ENCODE assay signal across 1 cellular context in the genomic region with DNA sequence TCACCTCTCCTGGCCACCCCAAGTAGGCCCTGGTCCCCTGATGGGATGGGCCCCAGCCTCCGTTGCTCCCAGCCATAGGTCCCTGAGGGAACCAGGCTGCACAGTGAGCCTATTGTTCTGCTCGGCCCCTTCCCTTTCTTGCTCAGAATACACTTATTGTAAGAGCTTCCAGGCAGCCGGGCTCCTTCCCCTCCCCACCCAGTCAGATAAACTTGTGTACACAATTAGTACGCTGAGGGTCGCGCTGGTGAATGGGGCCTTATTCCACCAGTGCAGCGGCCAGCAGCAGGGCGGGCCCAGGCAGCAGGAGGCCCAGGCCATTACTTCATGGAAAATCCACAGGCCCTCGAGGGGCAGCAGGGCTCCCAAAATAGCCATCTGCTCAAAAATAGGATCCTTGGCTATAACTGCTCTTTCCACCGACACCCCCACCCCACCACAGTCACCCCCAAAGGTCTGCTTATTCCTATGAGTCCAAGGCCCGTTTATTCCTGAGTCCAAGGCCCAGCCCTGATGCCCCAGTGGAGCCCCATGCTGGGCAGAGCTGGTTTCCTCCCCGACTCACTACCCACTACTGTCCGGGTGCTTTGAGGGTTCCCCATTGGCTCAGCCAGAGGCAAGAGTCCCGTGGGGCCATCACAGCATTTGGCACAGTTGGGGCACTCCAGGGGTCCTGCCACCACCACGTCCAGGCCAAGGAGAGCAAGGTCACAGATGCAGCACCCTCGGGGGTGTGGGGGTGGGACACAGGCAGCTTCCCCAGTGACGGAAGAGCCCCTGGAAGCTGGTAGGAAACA.
A peak's percentile ranks its signal among the peaks of the same experiment; 100 is the strongest.
TF ChIP-seq lines count a peak whose summit lies in the region.

No MANE protein-coding gene starts in this region.

TF ChIP-seq in HepG2, 621 proteins besides CTCF, POLR2A, EP300 and RAD21 (continued from another document and continues in another):
- TF ChIP-seq, protein P1, sequence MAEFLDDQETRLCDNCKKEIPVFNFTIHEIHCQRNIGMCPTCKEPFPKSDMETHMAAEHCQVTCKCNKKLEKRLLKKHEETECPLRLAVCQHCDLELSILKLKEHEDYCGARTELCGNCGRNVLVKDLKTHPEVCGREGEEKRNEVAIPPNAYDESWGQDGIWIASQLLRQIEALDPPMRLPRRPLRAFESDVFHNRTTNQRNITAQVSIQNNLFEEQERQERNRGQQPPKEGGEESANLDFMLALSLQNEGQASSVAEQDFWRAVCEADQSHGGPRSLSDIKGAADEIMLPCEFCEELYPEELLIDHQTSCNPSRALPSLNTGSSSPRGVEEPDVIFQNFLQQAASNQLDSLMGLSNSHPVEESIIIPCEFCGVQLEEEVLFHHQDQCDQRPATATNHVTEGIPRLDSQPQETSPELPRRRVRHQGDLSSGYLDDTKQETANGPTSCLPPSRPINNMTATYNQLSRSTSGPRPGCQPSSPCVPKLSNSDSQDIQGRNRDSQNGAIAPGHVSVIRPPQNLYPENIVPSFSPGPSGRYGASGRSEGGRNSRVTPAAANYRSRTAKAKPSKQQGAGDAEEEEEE (CRISPR knock-in tag; IDR thresholded peaks at IDR 0.05; ENCODE audit: borderline replicate concordance): no peak
- TF ChIP-seq ZNF605 (CRISPR knock-in tag; IDR thresholded peaks at IDR 0.05) (no peak), PITX1 (CRISPR knock-in tag; IDR thresholded peaks at IDR 0.05) (no peak), ZNF614 (CRISPR knock-in tag; IDR thresholded peaks at IDR 0.05; ENCODE audit: borderline replicate concordance) (peak; percentile 66; the same call in 1 of the 2 replicates), ZC3H4 (CRISPR knock-in tag; IDR thresholded peaks at IDR 0.05; ENCODE audit: borderline replicate concordance) (no peak), ONECUT2 (CRISPR knock-in tag; IDR thresholded peaks at IDR 0.05) (no peak), TEAD3 (CRISPR knock-in tag; optimal IDR thresholded peaks at IDR 0.05; ENCODE audit: borderline replicate concordance) (peak; percentile 60), ISX (CRISPR knock-in tag; conservative IDR thresholded peaks at IDR 0.05) (no peak), MED1 (CRISPR knock-in tag; IDR thresholded peaks at IDR 0.05) (peak; percentile 81), ZNF570 (CRISPR knock-in tag; IDR thresholded peaks at IDR 0.05; ENCODE audit: borderline replicate concordance) (no peak), ZNF572 (CRISPR knock-in tag; IDR thresholded peaks at IDR 0.05) (no peak), ZNF737 (CRISPR knock-in tag; IDR thresholded peaks at IDR 0.05; ENCODE audit: borderline replicate concordance) (no peak), ZNF160 (CRISPR knock-in tag; IDR thresholded peaks at IDR 0.05) (no peak), RARA (CRISPR knock-in tag; IDR thresholded peaks at IDR 0.05) (peak; percentile 37; the same call in 1 of the 2 replicates), MED13 (CRISPR knock-in tag; IDR thresholded peaks at IDR 0.05) (no peak), ZNF260 (CRISPR knock-in tag; IDR thresholded peaks at IDR 0.05; ENCODE audit: borderline replicate concordance, low read depth) (no peak), MTA3 (CRISPR knock-in tag; IDR thresholded peaks at IDR 0.05) (no peak), ZFP37 (CRISPR knock-in tag; IDR thresholded peaks at IDR 0.05; ENCODE audit: borderline replicate concordance) (no peak), ZNF652 (CRISPR knock-in tag; IDR thresholded peaks at IDR 0.05; ENCODE audit: borderline replicate concordance, low read depth) (no peak), ZNF274 (CRISPR knock-in tag; IDR thresholded peaks at IDR 0.05) (no peak; the same call in 1 of the 2 replicates), POLR2AphosphoS2 (IDR thresholded peaks at IDR 0.05; ENCODE audit: low read depth, low read length) (no peak), MIER3 (CRISPR knock-in tag; IDR thresholded peaks at IDR 0.05; ENCODE audit: borderline replicate concordance) (no peak), YY1 (IDR thresholded peaks at IDR 0.05; ENCODE audit: insufficient read depth, insufficient replicate concordance, low read depth, low read length) (peak; percentile 26), ZMYM2 (CRISPR knock-in tag; IDR thresholded peaks at IDR 0.05) (no peak), SRSF4 (IDR thresholded peaks at IDR 0.05; ENCODE audit: low read depth, low read length, poor library complexity, severe bottlenecking) (no peak), MBD4 (IDR thresholded peaks at IDR 0.05; ENCODE audit: borderline replicate concordance, low read length) (no peak), ZNF550 (CRISPR knock-in tag; IDR thresholded peaks at IDR 0.05; ENCODE audit: borderline replicate concordance) (no peak), ZNF674 (CRISPR knock-in tag; IDR thresholded peaks at IDR 0.05; ENCODE audit: low read depth) (no peak), MIER2 (CRISPR knock-in tag; IDR thresholded peaks at IDR 0.05) (no peak), MIXL1 (CRISPR knock-in tag; IDR thresholded peaks at IDR 0.05) (peak; percentile 83; the same call in 1 of the 2 replicates), ZNF33A (CRISPR knock-in tag; IDR thresholded peaks at IDR 0.05; ENCODE audit: borderline replicate concordance) (no peak), ZNF891 (CRISPR knock-in tag; IDR thresholded peaks at IDR 0.05) (peak; percentile 58; the same call in 1 of the 2 replicates)
- TF ChIP-seq, protein P2, sequence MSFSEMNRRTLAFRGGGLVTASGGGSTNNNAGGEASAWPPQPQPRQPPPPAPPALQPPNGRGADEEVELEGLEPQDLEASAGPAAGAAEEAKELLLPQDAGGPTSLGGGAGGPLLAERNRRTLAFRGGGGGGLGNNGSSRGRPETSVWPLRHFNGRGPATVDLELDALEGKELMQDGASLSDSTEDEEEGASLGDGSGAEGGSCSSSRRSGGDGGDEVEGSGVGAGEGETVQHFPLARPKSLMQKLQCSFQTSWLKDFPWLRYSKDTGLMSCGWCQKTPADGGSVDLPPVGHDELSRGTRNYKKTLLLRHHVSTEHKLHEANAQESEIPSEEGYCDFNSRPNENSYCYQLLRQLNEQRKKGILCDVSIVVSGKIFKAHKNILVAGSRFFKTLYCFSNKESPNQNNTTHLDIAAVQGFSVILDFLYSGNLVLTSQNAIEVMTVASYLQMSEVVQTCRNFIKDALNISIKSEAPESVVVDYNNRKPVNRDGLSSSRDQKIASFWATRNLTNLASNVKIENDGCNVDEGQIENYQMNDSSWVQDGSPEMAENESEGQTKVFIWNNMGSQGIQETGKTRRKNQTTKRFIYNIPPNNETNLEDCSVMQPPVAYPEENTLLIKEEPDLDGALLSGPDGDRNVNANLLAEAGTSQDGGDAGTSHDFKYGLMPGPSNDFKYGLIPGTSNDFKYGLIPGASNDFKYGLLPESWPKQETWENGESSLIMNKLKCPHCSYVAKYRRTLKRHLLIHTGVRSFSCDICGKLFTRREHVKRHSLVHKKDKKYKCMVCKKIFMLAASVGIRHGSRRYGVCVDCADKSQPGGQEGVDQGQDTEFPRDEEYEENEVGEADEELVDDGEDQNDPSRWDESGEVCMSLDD (CRISPR knock-in tag; IDR thresholded peaks at IDR 0.05; ENCODE audit: borderline replicate concordance): peak; percentile 84; the same call in 1 of the 2 replicates
- TF ChIP-seq, protein P3, sequence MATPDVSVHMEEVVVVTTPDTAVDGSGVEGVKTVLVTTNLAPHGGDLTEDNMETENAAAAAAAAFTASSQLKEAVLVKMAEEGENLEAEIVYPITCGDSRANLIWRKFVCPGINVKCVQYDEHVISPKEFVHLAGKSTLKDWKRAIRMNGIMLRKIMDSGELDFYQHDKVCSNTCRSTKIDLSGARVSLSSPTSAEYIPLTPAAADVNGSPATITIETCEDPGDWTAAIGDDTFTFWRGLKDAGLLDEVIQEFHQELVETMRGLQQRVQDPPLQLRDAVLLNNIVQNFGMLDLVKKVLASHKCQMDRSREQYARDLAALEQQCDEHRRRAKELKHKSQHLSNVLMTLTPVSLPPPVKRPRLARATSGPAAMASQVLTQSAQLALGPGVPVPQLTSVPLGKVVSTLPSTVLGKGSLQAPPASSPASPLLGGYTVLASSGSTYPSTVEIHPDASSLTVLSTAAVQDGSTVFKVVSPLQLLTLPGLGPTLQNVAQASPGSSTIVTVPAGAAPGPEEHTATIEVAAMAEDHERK (CRISPR knock-in tag; IDR thresholded peaks at IDR 0.05; ENCODE audit: low read depth): no peak
- TF ChIP-seq, protein P4, sequence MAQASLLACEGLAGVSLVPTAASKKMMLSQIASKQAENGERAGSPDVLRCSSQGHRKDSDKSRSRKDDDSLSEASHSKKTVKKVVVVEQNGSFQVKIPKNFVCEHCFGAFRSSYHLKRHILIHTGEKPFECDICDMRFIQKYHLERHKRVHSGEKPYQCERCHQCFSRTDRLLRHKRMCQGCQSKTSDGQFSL (CRISPR knock-in tag; IDR thresholded peaks at IDR 0.05): peak; percentile 57
- TF ChIP-seq, protein P5, sequence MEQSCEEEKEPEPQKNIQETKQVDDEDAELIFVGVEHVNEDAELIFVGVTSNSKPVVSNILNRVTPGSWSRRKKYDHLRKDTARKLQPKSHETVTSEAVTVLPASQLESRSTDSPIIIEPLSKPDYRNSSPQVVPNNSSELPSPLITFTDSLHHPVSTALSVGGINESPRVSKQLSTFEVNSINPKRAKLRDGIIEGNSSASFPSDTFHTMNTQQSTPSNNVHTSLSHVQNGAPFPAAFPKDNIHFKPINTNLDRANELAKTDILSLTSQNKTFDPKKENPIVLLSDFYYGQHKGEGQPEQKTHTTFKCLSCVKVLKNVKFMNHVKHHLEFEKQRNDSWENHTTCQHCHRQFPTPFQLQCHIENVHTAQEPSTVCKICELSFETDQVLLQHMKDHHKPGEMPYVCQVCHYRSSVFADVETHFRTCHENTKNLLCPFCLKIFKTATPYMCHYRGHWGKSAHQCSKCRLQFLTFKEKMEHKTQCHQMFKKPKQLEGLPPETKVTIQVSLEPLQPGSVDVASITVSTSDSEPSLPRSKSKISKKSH (CRISPR knock-in tag; IDR thresholded peaks at IDR 0.05; ENCODE audit: borderline replicate concordance): no peak
- TF ChIP-seq, protein P6, sequence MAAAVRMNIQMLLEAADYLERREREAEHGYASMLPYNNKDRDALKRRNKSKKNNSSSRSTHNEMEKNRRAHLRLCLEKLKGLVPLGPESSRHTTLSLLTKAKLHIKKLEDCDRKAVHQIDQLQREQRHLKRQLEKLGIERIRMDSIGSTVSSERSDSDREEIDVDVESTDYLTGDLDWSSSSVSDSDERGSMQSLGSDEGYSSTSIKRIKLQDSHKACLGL (CRISPR knock-in tag; IDR thresholded peaks at IDR 0.05): no peak
- TF ChIP-seq, protein P7, sequence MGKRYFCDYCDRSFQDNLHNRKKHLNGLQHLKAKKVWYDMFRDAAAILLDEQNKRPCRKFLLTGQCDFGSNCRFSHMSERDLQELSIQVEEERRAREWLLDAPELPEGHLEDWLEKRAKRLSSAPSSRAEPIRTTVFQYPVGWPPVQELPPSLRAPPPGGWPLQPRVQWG (CRISPR knock-in tag; IDR thresholded peaks at IDR 0.05; ENCODE audit: borderline replicate concordance, low read depth): no peak
- TF ChIP-seq, protein P8, sequence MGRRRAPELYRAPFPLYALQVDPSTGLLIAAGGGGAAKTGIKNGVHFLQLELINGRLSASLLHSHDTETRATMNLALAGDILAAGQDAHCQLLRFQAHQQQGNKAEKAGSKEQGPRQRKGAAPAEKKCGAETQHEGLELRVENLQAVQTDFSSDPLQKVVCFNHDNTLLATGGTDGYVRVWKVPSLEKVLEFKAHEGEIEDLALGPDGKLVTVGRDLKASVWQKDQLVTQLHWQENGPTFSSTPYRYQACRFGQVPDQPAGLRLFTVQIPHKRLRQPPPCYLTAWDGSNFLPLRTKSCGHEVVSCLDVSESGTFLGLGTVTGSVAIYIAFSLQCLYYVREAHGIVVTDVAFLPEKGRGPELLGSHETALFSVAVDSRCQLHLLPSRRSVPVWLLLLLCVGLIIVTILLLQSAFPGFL (CRISPR knock-in tag; IDR thresholded peaks at IDR 0.05): no peak
- TF ChIP-seq, protein P9, sequence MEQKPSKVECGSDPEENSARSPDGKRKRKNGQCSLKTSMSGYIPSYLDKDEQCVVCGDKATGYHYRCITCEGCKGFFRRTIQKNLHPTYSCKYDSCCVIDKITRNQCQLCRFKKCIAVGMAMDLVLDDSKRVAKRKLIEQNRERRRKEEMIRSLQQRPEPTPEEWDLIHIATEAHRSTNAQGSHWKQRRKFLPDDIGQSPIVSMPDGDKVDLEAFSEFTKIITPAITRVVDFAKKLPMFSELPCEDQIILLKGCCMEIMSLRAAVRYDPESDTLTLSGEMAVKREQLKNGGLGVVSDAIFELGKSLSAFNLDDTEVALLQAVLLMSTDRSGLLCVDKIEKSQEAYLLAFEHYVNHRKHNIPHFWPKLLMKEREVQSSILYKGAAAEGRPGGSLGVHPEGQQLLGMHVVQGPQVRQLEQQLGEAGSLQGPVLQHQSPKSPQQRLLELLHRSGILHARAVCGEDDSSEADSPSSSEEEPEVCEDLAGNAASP (CRISPR knock-in tag; IDR thresholded peaks at IDR 0.05; ENCODE audit: borderline replicate concordance): peak; percentile 63; the same call in 1 of the 2 replicates
- TF ChIP-seq, protein P10, sequence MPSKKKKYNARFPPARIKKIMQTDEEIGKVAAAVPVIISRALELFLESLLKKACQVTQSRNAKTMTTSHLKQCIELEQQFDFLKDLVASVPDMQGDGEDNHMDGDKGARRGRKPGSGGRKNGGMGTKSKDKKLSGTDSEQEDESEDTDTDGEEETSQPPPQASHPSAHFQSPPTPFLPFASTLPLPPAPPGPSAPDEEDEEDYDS (CRISPR knock-in tag; IDR thresholded peaks at IDR 0.05): peak; percentile 49; the same call in 1 of the 2 replicates
- TF ChIP-seq, protein P11, sequence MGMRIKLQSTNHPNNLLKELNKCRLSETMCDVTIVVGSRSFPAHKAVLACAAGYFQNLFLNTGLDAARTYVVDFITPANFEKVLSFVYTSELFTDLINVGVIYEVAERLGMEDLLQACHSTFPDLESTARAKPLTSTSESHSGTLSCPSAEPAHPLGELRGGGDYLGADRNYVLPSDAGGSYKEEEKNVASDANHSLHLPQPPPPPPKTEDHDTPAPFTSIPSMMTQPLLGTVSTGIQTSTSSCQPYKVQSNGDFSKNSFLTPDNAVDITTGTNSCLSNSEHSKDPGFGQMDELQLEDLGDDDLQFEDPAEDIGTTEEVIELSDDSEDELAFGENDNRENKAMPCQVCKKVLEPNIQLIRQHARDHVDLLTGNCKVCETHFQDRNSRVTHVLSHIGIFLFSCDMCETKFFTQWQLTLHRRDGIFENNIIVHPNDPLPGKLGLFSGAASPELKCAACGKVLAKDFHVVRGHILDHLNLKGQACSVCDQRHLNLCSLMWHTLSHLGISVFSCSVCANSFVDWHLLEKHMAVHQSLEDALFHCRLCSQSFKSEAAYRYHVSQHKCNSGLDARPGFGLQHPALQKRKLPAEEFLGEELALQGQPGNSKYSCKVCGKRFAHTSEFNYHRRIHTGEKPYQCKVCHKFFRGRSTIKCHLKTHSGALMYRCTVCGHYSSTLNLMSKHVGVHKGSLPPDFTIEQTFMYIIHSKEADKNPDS (CRISPR knock-in tag; IDR thresholded peaks at IDR 0.05): no peak
